In the genomic region with DNA sequence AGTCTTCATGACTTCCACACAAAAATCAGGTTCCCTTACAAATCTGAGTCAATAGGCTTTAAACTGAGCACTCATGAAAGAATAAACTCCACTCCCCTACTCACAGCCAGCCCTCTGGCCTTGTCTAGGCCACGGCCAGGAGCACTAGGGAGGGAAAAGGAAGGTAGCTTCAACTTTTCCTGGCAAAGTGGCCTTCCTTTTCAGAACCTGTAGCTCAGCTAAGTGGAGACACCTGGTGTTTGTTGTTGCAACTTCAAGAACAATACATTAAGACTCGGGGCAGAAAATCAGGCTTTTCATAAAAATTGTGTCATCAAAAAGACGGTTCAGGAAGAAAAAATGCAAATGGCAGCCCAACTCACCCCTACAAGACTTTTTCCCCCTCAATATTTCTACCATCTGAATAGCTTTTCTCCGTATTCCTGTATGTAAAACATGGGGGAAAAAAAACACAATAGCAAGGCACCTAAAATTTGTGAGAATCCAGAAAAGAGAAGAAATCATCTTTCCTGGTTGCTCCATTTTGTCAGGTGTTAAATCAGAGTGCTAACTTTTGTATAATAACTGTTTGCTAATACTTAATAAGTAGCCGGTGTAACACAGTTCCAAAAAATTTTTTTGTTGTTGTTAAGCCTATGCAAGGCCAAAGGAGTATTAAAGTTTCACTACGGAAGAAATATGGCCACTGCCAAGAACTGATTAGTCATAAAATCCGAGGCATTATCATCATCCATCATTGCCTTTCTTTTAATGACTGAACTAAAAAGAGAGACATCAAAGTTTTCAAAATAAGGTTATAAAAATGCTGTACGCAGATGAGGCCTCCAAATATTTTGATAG, we compare ENCODE assay signal across 9 cellular contexts.
DNase-seq lines count a peak whose midpoint lies in the region; ATAC-seq and TF ChIP-seq lines count a peak whose summit lies in the region.
"Had no signal": no experiment of that assay in that cellular context is flagged by ENCODE, and none has a peak within 500 bp of the region (broad histone marks: within the 10 kb centered on the region; RNA-seq: fewer than 3 reads in every experiment).

No MANE protein-coding gene starts in this region.

- H3K4me3 Mint-ChIP-seq in activated CD4-positive, alpha-beta T cell treated with anti-CD3 and anti-CD28 coated beads, Interleukin-2, amount 10 ng/mL, durations not matched to agents 24 days and 14 days = no peak overlapping the region
- H3K4me3 Mint-ChIP-seq: dendritic cell treated with granulocyte-macrophage colony-stimulating factor and Interleukin-4, amounts not matched to agents 40 ng/mL and 50 ng/mL, for 4 days had no signal

- H3K27me3 ChIP-seq in stomach = no peaks in the 10 kb centered on the region

- ATAC-seq in HG03039 (IDR thresholded peaks at IDR 0.05; ENCODE audit: unreplicated experiment) = peak; percentile 43

- H3K4me1 Mint-ChIP-seq in activated CD4-positive, alpha-beta T cell treated with anti-CD3 and anti-CD28 coated beads, Interleukin-2, amount 10 ng/mL, durations not matched to agents 24 days and 14 days = peaks cover 7% of the 10 kb centered on the region

- H3K27ac ChIP-seq in stomach = peak overlapping the region; percentile 4 to 84 (median 80)

- intact Hi-C loops in activated CD4-positive, alpha-beta T cell treated with anti-CD3 and anti-CD28 coated beads, Interleukin-2, amount 10 ng/mL, durations not matched to agents 24 days and 14 days (cut with micrococcal nuclease) = loop anchor here (1.0 kb wide), 1 partner anchor 84 kb away; no protein-coding TSS in a partner anchor
- intact Hi-C loops in stomach (cut with DNase I; ENCODE audit: low total_unique reads) = no loop called here

- no peaks in the 10 kb centered on the region for H3K36me3 Mint-ChIP-seq in activated CD4-positive, alpha-beta T cell treated with anti-CD3 and anti-CD28 coated beads, Interleukin-2, amount 10 ng/mL, durations not matched to agents 24 days and 14 days (ENCODE audit: low read depth)

- no peaks in the 10 kb centered on the region for H3K27me3 Mint-ChIP-seq in activated CD4-positive, alpha-beta T cell treated with anti-CD3 and anti-CD28 coated beads, Interleukin-2, amount 10 ng/mL, durations not matched to agents 24 days and 14 days

- no peaks in the 10 kb centered on the region for H3K9me3 ChIP-seq in stomach

- no peak overlapping the region for H3K4me3 ChIP-seq in stomach

- peaks cover 4% of the 10 kb centered on the region for H3K9me3 Mint-ChIP-seq in activated CD4-positive, alpha-beta T cell treated with anti-CD3 and anti-CD28 coated beads, Interleukin-2, amount 10 ng/mL, durations not matched to agents 24 days and 14 days
- H3K9me3 Mint-ChIP-seq: dendritic cell treated with granulocyte-macrophage colony-stimulating factor and Interleukin-4, amounts not matched to agents 40 ng/mL and 50 ng/mL, for 4 days had no signal

- 20 to 32% (median 24%) methylated on average over 8 of the region's 8 CpGs for WGBS in stomach, 5 donors

- H3K36me3 ChIP-seq in stomach = no peaks in the 10 kb centered on the region

- peak in 4 of 7 experiments; percentile 29 to 69 (median 42) for TF ChIP-seq CTCF in stomach (IDR thresholded peaks at IDR 0.05)

- peaks cover 44 to 66% (median 51%) of the 10 kb centered on the region in 4 donors for H3K4me1 ChIP-seq in stomach

- peak; percentile 73 for DNase-seq in activated CD4-positive, alpha-beta T cell treated with anti-CD3 and anti-CD28 coated beads, Interleukin-2, amount 10 ng/mL, durations not matched to agents 24 days and 14 days
- DNase-seq in activated CD4-positive, alpha-beta T cell treated with anti-CD3 and anti-CD28 coated beads for 1 hour = no peak
- DNase-seq in SW480 (ENCODE audit: low spot score) (peak; percentile 36), glomerular visceral epithelial cell (ENCODE audit: extremely low spot score) (peak; percentile 61), stomach (peak; percentile 29), NOMO-1 treated with dmso at 0.1 percent for 144 hours (lab: John Stamatoyannopoulos, UW; ENCODE audit: unreplicated experiment) (no peak)
- no peak for DNase-seq in stimulated activated CD4-positive, alpha-beta T cell treated with anti-CD3 and anti-CD28 coated beads, Interleukin-1b, Interleukin-23, amount 100 ng/mL, for 48 hours

- TF ChIP-seq EP300 in stomach (IDR thresholded peaks at IDR 0.05) = no peak

- H3K27ac Mint-ChIP-seq in activated CD4-positive, alpha-beta T cell treated with anti-CD3 and anti-CD28 coated beads, Interleukin-2, amount 10 ng/mL, durations not matched to agents 24 days and 14 days = no peak overlapping the region
- H3K27ac Mint-ChIP-seq: dendritic cell treated with granulocyte-macrophage colony-stimulating factor and Interleukin-4, amounts not matched to agents 40 ng/mL and 50 ng/mL, for 4 days had no signal

- TF ChIP-seq POLR2A in stomach (IDR thresholded peaks at IDR 0.05) = no peak

Comparison
In these comparisons a context has a peak if more than half of its experiments do, and no peak if none do; other contexts are left out.
1. DNase-seq: peak in activated CD4-positive, alpha-beta T cell treated with anti-CD3 and anti-CD28 coated beads, Interleukin-2, amount 10 ng/mL, durations not matched to agents 24 days and 14 days (single experiment), SW480 (single experiment), glomerular visceral epithelial cell (single experiment) and stomach (single experiment); none in activated CD4-positive, alpha-beta T cell treated with anti-CD3 and anti-CD28 coated beads for 1 hour (single experiment), NOMO-1 treated with dmso at 0.1 percent for 144 hours (single experiment) and stimulated activated CD4-positive, alpha-beta T cell treated with anti-CD3 and anti-CD28 coated beads, Interleukin-1b, Interleukin-23, amount 100 ng/mL, for 48 hours (single experiment).